21 cellular contexts compared by ENCODE assay signal in genomic region chr9:70220216-70220615, GRCh38.
"Had no signal": no experiment of that assay in that cellular context is flagged by ENCODE, and none has a peak within 500 bp of the region (broad histone marks: within the 10 kb centered on the region; RNA-seq: fewer than 3 reads in every experiment).

No MANE protein-coding gene starts in this region.

- H3K27me3 Mint-ChIP-seq: natural killer cell treated with Interleukin-12 subunit alpha and Interleukin-12 subunit beta and Interleukin-15 and Interleukin-18, amount 100 ng/mL, for 72 hours; progenitor cell of endocrine pancreas; type B pancreatic cell had no signal

- H3K27me3 ChIP-seq: heart left ventricle, neural progenitor cell, pancreas, suprapubic skin, thyroid gland had no signal

- DNase-seq: effector memory CD4-positive, alpha-beta T cell; heart left ventricle; hippocampal formation; left colon; left ventricle myocardium superior; mesenchymal stem cell; midbrain; nucleus accumbens; pancreas; right cardiac atrium; stimulated activated CD4-positive, alpha-beta T cell treated with anti-CD3 and anti-CD28 coated beads, Interleukin-4, amount 100 ng/mL, for 1 hour; stimulated activated CD8-positive, alpha-beta memory T cell treated with anti-CD3 and anti-CD28 coated beads, Interleukin-4, amount 100 ng/mL, for 48 hours; stimulated activated naive CD8-positive, alpha-beta T cell treated with anti-CD3 and anti-CD28 coated beads, Interleukin-15, Interleukin-2, amounts not matched to agents 100 U/mL and 50 U/mL, for 24 hours; thyroid gland had no signal

- H3K4me2 ChIP-seq: neural progenitor cell had no signal

- H2AFZ ChIP-seq: neural progenitor cell had no signal

- H3K27ac Mint-ChIP-seq: natural killer cell treated with Interleukin-12 subunit alpha and Interleukin-12 subunit beta and Interleukin-15 and Interleukin-18, amount 100 ng/mL, for 72 hours; neural progenitor cell; progenitor cell of endocrine pancreas; stimulated activated effector memory CD8-positive, alpha-beta T cell treated with anti-CD3 and anti-CD28 coated beads, Interleukin-12 subunit alpha, Interleukin-12 subunit beta, amount 100 ng/mL, for 72 hours; type B pancreatic cell had no signal

- H3K4me1 ChIP-seq: heart left ventricle, neural progenitor cell, pancreas, suprapubic skin, thyroid gland had no signal

- H3K36me3 Mint-ChIP-seq: natural killer cell treated with Interleukin-12 subunit alpha and Interleukin-12 subunit beta and Interleukin-15 and Interleukin-18, amount 100 ng/mL, for 72 hours; neural progenitor cell; stimulated activated effector memory CD8-positive, alpha-beta T cell treated with anti-CD3 and anti-CD28 coated beads, Interleukin-12 subunit alpha, Interleukin-12 subunit beta, amount 100 ng/mL, for 72 hours had no signal

- H3K9ac ChIP-seq: neural progenitor cell had no signal

- H3K4me1 Mint-ChIP-seq: stimulated activated effector memory CD8-positive, alpha-beta T cell treated with anti-CD3 and anti-CD28 coated beads, Interleukin-12 subunit alpha, Interleukin-12 subunit beta, amount 100 ng/mL, for 72 hours had no signal

- H3K9me3 ChIP-seq: heart left ventricle, pancreas, suprapubic skin, thyroid gland had no signal

- H3K9me3 Mint-ChIP-seq: natural killer cell treated with Interleukin-12 subunit alpha and Interleukin-12 subunit beta and Interleukin-15 and Interleukin-18, amount 100 ng/mL, for 72 hours; neural progenitor cell; stimulated activated effector memory CD8-positive, alpha-beta T cell treated with anti-CD3 and anti-CD28 coated beads, Interleukin-12 subunit alpha, Interleukin-12 subunit beta, amount 100 ng/mL, for 72 hours; type B pancreatic cell had no signal

- H3K36me3 ChIP-seq: neural progenitor cell, pancreas, suprapubic skin, thyroid gland had no signal

- H3K27ac ChIP-seq: heart left ventricle, neural progenitor cell, pancreas, suprapubic skin, thyroid gland had no signal

- H3K4me3 Mint-ChIP-seq: natural killer cell treated with Interleukin-12 subunit alpha and Interleukin-12 subunit beta and Interleukin-15 and Interleukin-18, amount 100 ng/mL, for 72 hours; neural progenitor cell; stimulated activated effector memory CD8-positive, alpha-beta T cell treated with anti-CD3 and anti-CD28 coated beads, Interleukin-12 subunit alpha, Interleukin-12 subunit beta, amount 100 ng/mL, for 72 hours; type B pancreatic cell had no signal

- H3K4me3 ChIP-seq: heart left ventricle, lung, neural progenitor cell, pancreas, suprapubic skin, thyroid gland had no signal
